ENCODE assay signal across 8 cellular contexts in genomic region chr20:4129278-4129677, GRCh38. TPM values are rescaled to one million over a fixed set of nuclear protein-coding genes. Genes with fewer than 3 reads are reported as not detected.
DNase-seq lines count a peak whose midpoint lies in the region; ATAC-seq, FAIRE-seq and TF ChIP-seq lines count a peak whose summit lies in the region.
"Not testable (repeated sequence)": the region's sequence is repeated elsewhere in the genome, so short reads cannot be mapped to it uniquely, and the experiment has no call there.

No MANE protein-coding gene starts in this region.

- not testable (repeated sequence) for TF ChIP-seq RAD21 in A549 (conservative IDR thresholded peaks at IDR 0.05 in 1 of 2, IDR thresholded peaks at IDR 0.05 in 1 of 2)

- H3K27ac ChIP-seq in A549 (peak overlapping the region; percentile 93), RWPE2 (ENCODE audit: poor library complexity, severe bottlenecking) (peak overlapping the region; percentile 79), osteoblast (ENCODE audit: low read depth, low read length) (peak overlapping the region; percentile 39)

- ATAC-seq in A549 = 0 out of 6 replicates have a peak, but pooled peaks of 1 of the 2 experiments have one; percentile 7
- not testable (repeated sequence) for ATAC-seq in RWPE2 (ENCODE audit: low read depth)
- ATAC-seq in activated CD4-positive, alpha-beta T cell treated with anti-CD3 and anti-CD28 coated beads for 36 hours = peak; percentile 14

- peaks cover 12% of the 10 kb centered on the region for H3K27me3 Mint-ChIP-seq in activated CD4-positive, alpha-beta T cell treated with anti-CD3 and anti-CD28 coated beads for 36 hours
- not testable (repeated sequence) for H3K27me3 Mint-ChIP-seq in activated T-helper 1 cell treated with anti-CD3 and anti-CD28 coated beads, Interleukin-12 subunit alpha, Interleukin-12 subunit beta, Interleukin-2, Interleukin-4 antibody, amounts not matched to agents 30 ng/mL and 10 ng/mL and 1 ng/mL, durations not matched to agents 14 hours and 24 hours and 36 hours (ENCODE audit: insufficient read depth)

- not testable (repeated sequence) for TF ChIP-seq POLR2A in A549 (IDR thresholded peaks at IDR 0.05; ENCODE audit: low read length)

- not testable (repeated sequence) for H3K4me3 Mint-ChIP-seq in activated CD4-positive, alpha-beta T cell treated with anti-CD3 and anti-CD28 coated beads for 36 hours
- H3K4me3 Mint-ChIP-seq in activated T-helper 1 cell treated with anti-CD3 and anti-CD28 coated beads, Interleukin-12 subunit alpha, Interleukin-12 subunit beta, Interleukin-2, Interleukin-4 antibody, amounts not matched to agents 30 ng/mL and 10 ng/mL and 1 ng/mL, durations not matched to agents 14 hours and 24 hours and 36 hours = peak overlapping the region; percentile 47

- not testable (repeated sequence) for H3K9me3 Mint-ChIP-seq in activated CD4-positive, alpha-beta T cell treated with anti-CD3 and anti-CD28 coated beads for 36 hours (ENCODE audit: low read depth); activated T-helper 1 cell treated with anti-CD3 and anti-CD28 coated beads, Interleukin-12 subunit alpha, Interleukin-12 subunit beta, Interleukin-2, Interleukin-4 antibody, amounts not matched to agents 30 ng/mL and 10 ng/mL and 1 ng/mL, durations not matched to agents 14 hours and 24 hours and 36 hours

- H2AFZ ChIP-seq in osteoblast (ENCODE audit: low read length) = not testable (repeated sequence)

- H3K4me3 ChIP-seq in A549; RWPE2 (ENCODE audit: severe bottlenecking); osteoblast (ENCODE audit: insufficient read depth, low read length): not testable (repeated sequence)

- H3K4me1 ChIP-seq in A549 (peaks cover 39% of the 10 kb centered on the region), RWPE2 (ENCODE audit: insufficient read depth, poor library complexity, severe bottlenecking) (peaks cover 31% of the 10 kb centered on the region), osteoblast (ENCODE audit: insufficient read depth, low read length) (peaks cover 18% of the 10 kb centered on the region)

- peak in 1 of 2 experiments; percentile 80 for DNase-seq in A549 (ENCODE audit: low read depth in 1 of 2, low spot score in 1 of 2)
- peak; percentile 20 for DNase-seq in HT1080 (ENCODE audit: low read depth)
- DNase-seq in NOMO-1 (lab: John Stamatoyannopoulos, UW; ENCODE audit: unreplicated experiment in 2 of 2) = peak; percentile 60 to 80
- peak; percentile 17 for DNase-seq in RWPE2 (ENCODE audit: low spot score)
- peak; percentile 44 for DNase-seq in activated CD4-positive, alpha-beta T cell treated with anti-CD3 and anti-CD28 coated beads for 36 hours
- not testable (repeated sequence) for DNase-seq in activated T-helper 1 cell treated with anti-CD3 and anti-CD28 coated beads, Interleukin-12 subunit alpha, Interleukin-12 subunit beta, Interleukin-2, Interleukin-4 antibody, amounts not matched to agents 30 ng/mL and 10 ng/mL and 1 ng/mL, durations not matched to agents 14 hours and 24 hours and 36 hours (ENCODE audit: low spot score); osteoblast (ENCODE audit: insufficient read length, low spot score, missing footprints)
- peak; percentile 50 for DNase-seq in fibroblast of gingiva (ENCODE audit: low read depth)

- peaks cover 17% of the 10 kb centered on the region for H3K4me1 Mint-ChIP-seq in activated CD4-positive, alpha-beta T cell treated with anti-CD3 and anti-CD28 coated beads for 36 hours
- peaks cover 43% of the 10 kb centered on the region for H3K4me1 Mint-ChIP-seq in activated T-helper 1 cell treated with anti-CD3 and anti-CD28 coated beads, Interleukin-12 subunit alpha, Interleukin-12 subunit beta, Interleukin-2, Interleukin-4 antibody, amounts not matched to agents 30 ng/mL and 10 ng/mL and 1 ng/mL, durations not matched to agents 14 hours and 24 hours and 36 hours (ENCODE audit: low read depth)

- not testable (repeated sequence) for H4K20me1 ChIP-seq in osteoblast (ENCODE audit: insufficient read depth, low read length)

- TF ChIP-seq CTCF in A549 (IDR thresholded peaks at IDR 0.05); RWPE2 (IDR thresholded peaks at IDR 0.05; ENCODE audit: poor library complexity, severe bottlenecking); osteoblast (IDR thresholded peaks at IDR 0.05; ENCODE audit: extremely low read depth, low read depth, low read length): not testable (repeated sequence)

- H3K27me3 ChIP-seq in RWPE2 (ENCODE audit: insufficient read depth, poor library complexity, severe bottlenecking); osteoblast (ENCODE audit: insufficient read depth, low read length): not testable (repeated sequence)

- POLR2A ChIA-PET in A549 (lab: Yijun Ruan, JAX); activated CD4-positive, alpha-beta T cell treated with anti-CD3 and anti-CD28 coated beads for 36 hours (lab: Charles Lee): not testable (repeated sequence)

- intact Hi-C loops in activated CD4-positive, alpha-beta T cell treated with anti-CD3 and anti-CD28 coated beads for 36 hours (cut with DNase I, micrococcal nuclease) = not testable (repeated sequence)
- intact Hi-C loops in activated T-helper 1 cell treated with anti-CD3 and anti-CD28 coated beads, Interleukin-12 subunit alpha, Interleukin-12 subunit beta, Interleukin-2, Interleukin-4 antibody, amounts not matched to agents 30 ng/mL and 10 ng/mL and 1 ng/mL, durations not matched to agents 14 hours and 24 hours and 36 hours (cut with micrococcal nuclease) = loop anchor here (1.0 kb wide), 1 partner anchor 21 kb away; no protein-coding TSS in a partner anchor

- H3K4me2 ChIP-seq in A549; osteoblast (ENCODE audit: insufficient read depth, low read length): not testable (repeated sequence)

- not testable (repeated sequence) for FAIRE-seq in A549 (lab: Jason Lieb, UNC)

- peak in 1 of 2 experiments; percentile 42; a peak in 2 of 5 replicates for TF ChIP-seq EP300 in A549 (IDR thresholded peaks at IDR 0.05)

- peaks cover 22% of the 10 kb centered on the region for H3K9me3 ChIP-seq in A549
- H3K9me3 ChIP-seq in RWPE2 (ENCODE audit: severe bottlenecking); osteoblast (ENCODE audit: low read depth, low read length): not testable (repeated sequence)

- CTCF ChIA-PET in A549 (lab: Yijun Ruan, JAX) = interaction anchor here (1.0 kb wide), 1 partner anchor 21 kb away, joined by 3 read pairs; no protein-coding TSS in a partner anchor
- CTCF ChIA-PET in activated CD4-positive, alpha-beta T cell treated with anti-CD3 and anti-CD28 coated beads for 36 hours (lab: Charles Lee) = interaction anchor here (0.8 to 1.3 kb wide), 2 partner anchors 13 to 465 kb away, joined by 3 read pairs; no protein-coding TSS in a partner anchor

- WGBS in A549 (ENCODE audit: missing lambda C conversion rate) = 27% methylated on average over 8 of the region's 8 CpGs

- H3K36me3 ChIP-seq in RWPE2 (ENCODE audit: low read depth); osteoblast (ENCODE audit: insufficient read depth, low read length): not testable (repeated sequence)

- H3K79me2 ChIP-seq in osteoblast (ENCODE audit: insufficient read depth, low read length) = not testable (repeated sequence)

- peak overlapping the region; percentile 19 for H3K27ac Mint-ChIP-seq in activated CD4-positive, alpha-beta T cell treated with anti-CD3 and anti-CD28 coated beads for 36 hours
- peak overlapping the region; percentile 91 for H3K27ac Mint-ChIP-seq in activated T-helper 1 cell treated with anti-CD3 and anti-CD28 coated beads, Interleukin-12 subunit alpha, Interleukin-12 subunit beta, Interleukin-2, Interleukin-4 antibody, amounts not matched to agents 30 ng/mL and 10 ng/mL and 1 ng/mL, durations not matched to agents 14 hours and 24 hours and 36 hours

- not testable (repeated sequence) for H3K36me3 Mint-ChIP-seq in activated CD4-positive, alpha-beta T cell treated with anti-CD3 and anti-CD28 coated beads for 36 hours (ENCODE audit: low read depth); activated T-helper 1 cell treated with anti-CD3 and anti-CD28 coated beads, Interleukin-12 subunit alpha, Interleukin-12 subunit beta, Interleukin-2, Interleukin-4 antibody, amounts not matched to agents 30 ng/mL and 10 ng/mL and 1 ng/mL, durations not matched to agents 14 hours and 24 hours and 36 hours (ENCODE audit: low read depth)

TF ChIP-seq in A549, 52 proteins besides CTCF, POLR2A, EP300 and RAD21 (continues in another document):
- TF ChIP-seq RARB (CRISPR knock-in tag; IDR thresholded peaks at IDR 0.05) (peak; percentile 71; the same call in 1 of the 2 replicates), FOSL2 (CRISPR knock-in tag; IDR thresholded peaks at IDR 0.05) (peak; percentile 86), ATOH8 (CRISPR knock-in tag; IDR thresholded peaks at IDR 0.05; ENCODE audit: low read depth) (peak; percentile 69; the same call in 1 of the 2 replicates), GATA3 (IDR thresholded peaks at IDR 0.05; ENCODE audit: borderline replicate concordance) (peak; percentile 63; the same call in 1 of the 2 replicates)
- not testable (repeated sequence) for TF ChIP-seq FOSL2 (IDR thresholded peaks at IDR 0.05)

RNA-seq across cellular contexts. Expression of gene SMOX, which starts 19.4 kb away (rescaled TPM):
- polyA plus RNA-seq in A549 (2011; rRNA removed) (67.4 and 111 TPM in 2 replicates), A549 (2017; fragmentation: RNase III; extraction: RNeasy Plus Mini Kit Qiagen cat#74134 plus additional on column Dnase treatment) (118 to 139 TPM (median 131 TPM) in 3 replicates)
- polyA plus RNA-seq in A549 (2012; cell fraction: cytosol; rRNA removed) = 143 and 175 TPM in 2 replicates
- 251 and 331 TPM in 2 replicates for polyA plus RNA-seq in A549 (2012; cell fraction: nucleus; rRNA removed)
- 35.4 and 69.5 TPM in 2 replicates for polyA minus RNA-seq in A549 (2011; rRNA and poly(A)+ RNA removed)
- 61.2 TPM in 2 replicates for total RNA-seq in HT1080 (2014; rRNA removed; shearing (Covaris generic))
- 62.5 and 68.9 TPM in 2 replicates for polyA plus RNA-seq in HT1080 (2015; cell fraction: cytosol; rRNA removed)
- 56.2 and 64.8 TPM in 2 replicates for polyA plus RNA-seq in HT1080 (2015; cell fraction: nucleus; rRNA removed)
- total RNA-seq in activated CD4-positive, alpha-beta T cell treated with anti-CD3 and anti-CD28 coated beads for 36 hours = 1 to 10 TPM; 3.5 to 7.1 TPM
- total RNA-seq in activated T-helper 1 cell treated with anti-CD3 and anti-CD28 coated beads, Interleukin-12 subunit alpha, Interleukin-12 subunit beta, Interleukin-2, Interleukin-4 antibody, amounts not matched to agents 30 ng/mL and 10 ng/mL and 1 ng/mL, durations not matched to agents 14 hours and 24 hours and 36 hours = 34.5 and 34.7 TPM in 2 replicates
- 10.5 and 11.2 TPM in 2 replicates for total RNA-seq in osteoblast

Comparison
In these comparisons a context has a peak if more than half of its experiments do, and no peak if none do; other contexts are left out.
1. H3K27ac ChIP-seq: peak in every context shown above with its lines; median percentile 93 in A549; 79 in RWPE2; 39 in osteoblast.